Comparison of ENCODE assay signal across 9 cellular contexts in the genomic region with DNA sequence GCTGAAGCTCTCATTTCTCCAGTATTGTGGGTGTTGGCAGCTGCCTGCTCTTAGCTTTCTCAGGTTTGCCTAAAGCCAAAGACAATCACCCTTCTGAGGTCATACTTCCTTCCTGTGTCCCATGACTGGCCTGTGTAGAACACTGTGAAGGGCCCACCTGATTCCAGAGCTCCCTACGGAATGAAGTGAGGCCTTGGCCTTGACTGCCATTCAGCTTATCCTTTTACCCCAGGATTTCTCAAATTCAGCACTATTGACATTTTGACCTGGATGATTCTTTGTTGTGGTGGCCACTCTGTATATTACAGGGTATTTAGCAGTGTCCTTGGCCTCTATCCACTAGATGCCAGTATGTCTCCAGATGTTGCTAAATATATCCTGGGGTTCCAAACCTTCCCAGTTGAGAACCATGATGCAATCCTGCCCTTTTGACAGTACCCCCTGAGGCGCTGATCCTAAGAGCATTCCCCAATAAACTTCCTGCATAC.
DNase-seq lines count a peak whose midpoint lies in the region; FAIRE-seq and TF ChIP-seq lines count a peak whose summit lies in the region.
"Had no signal": no experiment of that assay in that cellular context is flagged by ENCODE, and none has a peak within 500 bp of the region (broad histone marks: within the 10 kb centered on the region; RNA-seq: fewer than 3 reads in every experiment).

No MANE protein-coding gene starts in this region.

- TF ChIP-seq CTCF in AG09309 (IDR thresholded peaks at IDR 0.05; ENCODE audit: control insufficient read depth, insufficient read depth, low read depth, low read length, missing control alignments) (peak; percentile 49), brain (conservative IDR thresholded peaks at IDR 0.05) (peak; percentile 29 to 36), kidney epithelial cell (IDR thresholded peaks at IDR 0.05; ENCODE audit: insufficient read depth, low read length, poor library complexity, severe bottlenecking) (peak; percentile 33)

- no peaks in the 10 kb centered on the region for H3K36me3 Mint-ChIP-seq in brain
- H3K36me3 Mint-ChIP-seq in CD8-positive, alpha-beta memory T cell: peaks cover 0 to 2% (median 0%) of the 10 kb centered on the region in 3 donors

- FAIRE-seq in urothelium cell line (lab: Jason Lieb, UNC): no peak

- H3K4me1 Mint-ChIP-seq in brain: peaks cover 6% of the 10 kb centered on the region
- H3K4me1 Mint-ChIP-seq in CD8-positive, alpha-beta memory T cell: no peaks in the 10 kb centered on the region

- H3K9ac ChIP-seq in HUES48 (ENCODE audit: low read depth, low read length): no peak overlapping the region

- peak overlapping the region in 1 of 5 experiments; percentile 16 for H3K27ac Mint-ChIP-seq in brain
- H3K27ac Mint-ChIP-seq in CD8-positive, alpha-beta memory T cell: no peak overlapping the region

- peaks cover 12% of the 10 kb centered on the region for H3K4me1 ChIP-seq in HUES48 (ENCODE audit: control insufficient read depth, insufficient read depth, low read length)
- H3K4me1 ChIP-seq in CD8-positive, alpha-beta memory T cell (ENCODE audit: insufficient read depth, low read length): no peaks in the 10 kb centered on the region

- H3K9me3 ChIP-seq in HUES48 (ENCODE audit: control insufficient read depth, insufficient read depth, low read length): no peaks in the 10 kb centered on the region
- no peaks in the 10 kb centered on the region for H3K9me3 ChIP-seq in CD8-positive, alpha-beta memory T cell (ENCODE audit: low read length)

- peak overlapping the region; percentile 64 for H3K27ac ChIP-seq in HUES48 (ENCODE audit: low read depth, low read length)
- H3K27ac ChIP-seq in CD8-positive, alpha-beta memory T cell (ENCODE audit: low read depth, low read length): no peak overlapping the region

- TF ChIP-seq POLR2A in erythroblast (IDR thresholded peaks at IDR 0.05; ENCODE audit: low read length): no peak

- CTCF ChIA-PET in CD8-positive, alpha-beta memory T cell (lab: Charles Lee): no interaction called here

- H3K36me3 ChIP-seq in HUES48 (ENCODE audit: control insufficient read depth, insufficient read depth, low read length) (no peaks in the 10 kb centered on the region), kidney epithelial cell (ENCODE audit: control insufficient read depth, insufficient read depth, low read length) (no peaks in the 10 kb centered on the region)
- H3K36me3 ChIP-seq in CD8-positive, alpha-beta memory T cell (ENCODE audit: insufficient read depth, low read length): no peaks in the 10 kb centered on the region

- no peak overlapping the region for H3K4me3 Mint-ChIP-seq in brain
- no peak overlapping the region for H3K4me3 Mint-ChIP-seq in CD8-positive, alpha-beta memory T cell

- H3K27me3 Mint-ChIP-seq in brain: peaks cover 3% of the 10 kb centered on the region
- H3K27me3 Mint-ChIP-seq in CD8-positive, alpha-beta memory T cell: peaks cover 0 to 3% of the 10 kb centered on the region in 2 donors

- POLR2A ChIA-PET in CD8-positive, alpha-beta memory T cell (lab: Charles Lee): no interaction called here

- DNase-seq in AG09309 (ENCODE audit: low read depth): no peak
- DNase-seq in kidney epithelial cell (ENCODE audit: low read depth): no peak
- no peak for DNase-seq in CD8-positive, alpha-beta memory T cell
- no peak for DNase-seq in NCI-H1105 (lab: John Stamatoyannopoulos, UW)
- no peak for DNase-seq in erythroblast (lab: John Stamatoyannopoulos, UW)
- DNase-seq in urothelium cell line (ENCODE audit: low spot score): no peak
- DNase-seq: NCI-H2171 had no signal

- H3K9me3 Mint-ChIP-seq in brain: peaks cover 0 to 10% (median 4%) of the 10 kb centered on the region in 5 experiments
- peaks cover 0 to 4% (median 0%) of the 10 kb centered on the region in 5 donors for H3K9me3 Mint-ChIP-seq in CD8-positive, alpha-beta memory T cell

- H3K4me3 ChIP-seq in AG09309 (ENCODE audit: control insufficient read depth, low read depth, low read length) (no peak overlapping the region), HUES48 (ENCODE audit: low read depth, low read length) (no peak overlapping the region), kidney epithelial cell (ENCODE audit: low read depth, low read length) (no peak overlapping the region)
- H3K4me3 ChIP-seq in CD8-positive, alpha-beta memory T cell (ENCODE audit: low read length): no peak overlapping the region

- no peaks in the 10 kb centered on the region for H3K27me3 ChIP-seq in HUES48 (ENCODE audit: control insufficient read depth, insufficient read depth, low read length)
- no peaks in the 10 kb centered on the region for H3K27me3 ChIP-seq in kidney epithelial cell (ENCODE audit: control insufficient read depth, insufficient read depth, low read length)
- H3K27me3 ChIP-seq in CD8-positive, alpha-beta memory T cell (ENCODE audit: insufficient read depth, low read length, poor library complexity, severe bottlenecking): no peaks in the 10 kb centered on the region
